25 cellular contexts compared by ENCODE assay signal in genomic region chr2:196971574-196972279, GRCh38. TPM values are rescaled to one million over a fixed set of nuclear protein-coding genes. Genes with fewer than 3 reads are reported as not detected.
DNase-seq lines count a peak whose midpoint lies in the region; ATAC-seq and TF ChIP-seq lines count a peak whose summit lies in the region.
"Had no signal": no experiment of that assay in that cellular context is flagged by ENCODE, and none has a peak within 500 bp of the region (broad histone marks: within the 10 kb centered on the region; RNA-seq: fewer than 3 reads in every experiment).

No MANE protein-coding gene starts in this region.

- no peaks in the 10 kb centered on the region for H3K27me3 ChIP-seq in GM23338 (ENCODE audit: insufficient read depth)
- H3K27me3 ChIP-seq: gastrocnemius medialis had no signal

- H3K27me3 Mint-ChIP-seq in GM23338 (ENCODE audit: insufficient read depth, low read depth, poor library complexity) (no peaks in the 10 kb centered on the region), WTC11 (ENCODE audit: low read depth) (no peaks in the 10 kb centered on the region)
- H3K27me3 Mint-ChIP-seq: type B pancreatic cell had no signal

- H2AFZ ChIP-seq in GM23338 = peak overlapping the region; percentile 88
- H2AFZ ChIP-seq: GM23248 had no signal

- H3K9me2 ChIP-seq in GM23338 (ENCODE audit: insufficient read depth) = no peaks in the 10 kb centered on the region

- no peak for TF ChIP-seq CTCF in GM23338 (conservative IDR thresholded peaks at IDR 0.05; ENCODE audit: low read depth in 2 of 2)
- no peak for TF ChIP-seq CTCF in WTC11 (IDR thresholded peaks at IDR 0.05)
- no peak for TF ChIP-seq CTCF in coronary artery (IDR thresholded peaks at IDR 0.05)

- POLR2A ChIA-PET in WTC11 (lab: Charles Lee) = no interaction called here

- peak; percentile 28 for DNase-seq in NCI-H2227 (lab: John Stamatoyannopoulos, UW; ENCODE audit: unreplicated experiment)
- DNase-seq in NCI-H2227 treated with DMSO at 0.1 percent for 48 hours (lab: John Stamatoyannopoulos, UW) = no peak
- no peak for DNase-seq in GM23338 (ENCODE audit: low spot score)
- no peak for DNase-seq in WTC11 (ENCODE audit: low spot score)
- DNase-seq in iPS-NIHi7 (ENCODE audit: extremely low spot score) = peak; percentile 20
- no peak for DNase-seq in coronary artery (ENCODE audit: low spot score)
- no peak for DNase-seq in SHP77 treated with DMSO at 0.1 percent for 48 hours (lab: John Stamatoyannopoulos, UW)
- DNase-seq: 8988T; activated gamma-delta T cell treated with Interleukin-2 at 50 U/mL for 16 hours; AML-193; aorta; gastrocnemius medialis; GM23248; KG1; left colon; midbrain; MV-4-11; NCI-H1694 treated with DMSO at 0.1 percent for 48 hours; stimulated activated CD4-positive, alpha-beta T cell treated with anti-CD3 and anti-CD28 coated beads, Interleukin-4, amount 100 ng/mL, for 1 hour had no signal

- CTCF ChIA-PET in WTC11 (lab: Charles Lee) = no interaction called here

- H3K4me1 Mint-ChIP-seq in GM23338 (peaks cover 18% of the 10 kb centered on the region), WTC11 (peaks cover 14% of the 10 kb centered on the region)

- peak overlapping the region; percentile 93 for H3K27ac Mint-ChIP-seq in GM23338
- peak overlapping the region; percentile 91 for H3K27ac Mint-ChIP-seq in WTC11
- H3K27ac Mint-ChIP-seq: type B pancreatic cell had no signal

- no peak overlapping the region for H3K4me2 ChIP-seq in GM23338

- no peak overlapping the region for H3K4me3 Mint-ChIP-seq in GM23338
- H3K4me3 Mint-ChIP-seq in WTC11 = no peak overlapping the region
- H3K4me3 Mint-ChIP-seq: neural crest cell, type B pancreatic cell had no signal

- no peaks in the 10 kb centered on the region for H3K79me2 ChIP-seq in GM23338 (replicated peaks; ENCODE audit: insufficient read depth)

- no peak overlapping the region for H3K4me3 ChIP-seq in GM23338
- H3K4me3 ChIP-seq in coronary artery = no peak overlapping the region
- H3K4me3 ChIP-seq: gastrocnemius medialis, GM23248, prostate gland, skin epidermis had no signal

- peaks cover 14% of the 10 kb centered on the region for H3K36me3 Mint-ChIP-seq in GM23338 (ENCODE audit: low read depth)
- peaks cover 16% of the 10 kb centered on the region for H3K36me3 Mint-ChIP-seq in WTC11
- H3K36me3 Mint-ChIP-seq: type B pancreatic cell had no signal

- no peaks in the 10 kb centered on the region for H3K36me3 ChIP-seq in GM23338 (ENCODE audit: insufficient read depth)
- H3K36me3 ChIP-seq: gastrocnemius medialis, prostate gland had no signal

- peaks cover 15% of the 10 kb centered on the region for H3K9me3 Mint-ChIP-seq in GM23338
- peaks cover 17% of the 10 kb centered on the region for H3K9me3 Mint-ChIP-seq in WTC11

- H3K27ac ChIP-seq in GM23338 (ENCODE audit: low read depth) (no peak overlapping the region), coronary artery (no peak overlapping the region)
- H3K27ac ChIP-seq: gastrocnemius medialis, GM23248, prostate gland, skin epidermis had no signal

- H3F3A ChIP-seq in GM23338 (replicated peaks; ENCODE audit: low read depth) = no peaks in the 10 kb centered on the region

- no peaks in the 10 kb centered on the region for H4K20me1 ChIP-seq in GM23338 (replicated peaks; ENCODE audit: insufficient read depth)

- peaks cover 7% of the 10 kb centered on the region for H3K4me1 ChIP-seq in GM23338 (ENCODE audit: insufficient read depth)
- H3K4me1 ChIP-seq: prostate gland had no signal

- ATAC-seq in GM23338 = peak; percentile 77
- ATAC-seq in WTC11 = peak; percentile 86
- ATAC-seq in HG03565 (IDR thresholded peaks at IDR 0.05; ENCODE audit: unreplicated experiment) = no peak
- ATAC-seq: gastrocnemius medialis, left colon, Panc1 had no signal

TF ChIP-seq in GM23338, 12 proteins besides CTCF, POLR2A, EP300 and RAD21 (continues in another document):
- TF ChIP-seq POLR2AphosphoS5 (IDR thresholded peaks at IDR 0.05; ENCODE audit: low read depth) (no peak), JUNB (IDR thresholded peaks at IDR 0.05; ENCODE audit: unreplicated experiment) (no peak), CREB1 (CRISPR knock-in tag; IDR thresholded peaks at IDR 0.05; ENCODE audit: low read depth) (no peak), EZH2 (IDR thresholded peaks at IDR 0.05; ENCODE audit: low read depth, unreplicated experiment) (no peak), REST (IDR thresholded peaks at IDR 0.05; ENCODE audit: unreplicated experiment) (no peak), ETS1 (IDR thresholded peaks at IDR 0.05) (no peak), EZH2phosphoT487 (IDR thresholded peaks at IDR 0.05; ENCODE audit: unreplicated experiment) (no peak)

TF ChIP-seq in WTC11, 78 proteins besides CTCF, POLR2A, EP300 and RAD21:
- TF ChIP-seq MLX (CRISPR knock-in tag; IDR thresholded peaks at IDR 0.05) (no peak), ZNF423 (CRISPR knock-in tag; IDR thresholded peaks at IDR 0.05) (peak; percentile 73), ZNF121 (CRISPR knock-in tag; IDR thresholded peaks at IDR 0.05) (peak; percentile 12; the same call in 1 of the 2 replicates), ZNF396 (CRISPR knock-in tag; IDR thresholded peaks at IDR 0.05; ENCODE audit: borderline replicate concordance) (no peak), ETV6 (CRISPR knock-in tag; IDR thresholded peaks at IDR 0.05) (peak; percentile 40; the same call in 1 of the 2 replicates), PREB (CRISPR knock-in tag; IDR thresholded peaks at IDR 0.05; ENCODE audit: borderline replicate concordance) (no peak)

RNA-seq across cellular contexts. Expression of gene PGAP1, which starts 45.2 kb away (rescaled TPM):
- total RNA-seq in GM23338 (2014; rRNA removed; shearing (Covaris generic)) = 26.5 and 28.7 TPM in 2 replicates
- 6.2 and 9.8 TPM in 2 replicates for polyA plus RNA-seq in GM23338 (2016; fragmentation: Nextera tagmentation; extraction: Ambion mirVana)
- total RNA-seq in WTC11 (2021) = 25.2 to 29.4 TPM (median 28.2 TPM) in 3 replicates

Comparison
In these comparisons a context has a peak if more than half of its experiments do, and no peak if none do; other contexts are left out.
1. DNase-seq: peak in NCI-H2227 (single experiment) and iPS-NIHi7 (single experiment); none in NCI-H2227 treated with DMSO at 0.1 percent for 48 hours (single experiment), GM23338 (single experiment), WTC11 (single experiment), coronary artery (single experiment) and SHP77 treated with DMSO at 0.1 percent for 48 hours (single experiment).